In genomic region chr1:203794764-203795381, GRCh38 we compare ENCODE assay signal across 8 cellular contexts. TPM values are rescaled to one million over a fixed set of nuclear protein-coding genes. Genes with fewer than 3 reads are reported as not detected.
A peak's percentile ranks its signal among the peaks of the same experiment; 100 is the strongest.
DNase-seq lines count a peak whose midpoint lies in the region; ATAC-seq, FAIRE-seq and TF ChIP-seq lines count a peak whose summit lies in the region.

No MANE protein-coding gene starts in this region.

- peaks cover 2 to 39% (median 13%) of the 10 kb centered on the region in 3 donors for H3K36me3 Mint-ChIP-seq in CD8-positive, alpha-beta memory T cell
- H3K36me3 Mint-ChIP-seq in osteocyte (ENCODE audit: unreplicated experiment), result peaks cover 22% of the 10 kb centered on the region

- H3K4me3 Mint-ChIP-seq in CD8-positive, alpha-beta memory T cell, result peak overlapping the region; percentile 87 to 99 (median 93)
- peak overlapping the region; percentile 96 for H3K4me3 Mint-ChIP-seq in osteocyte (ENCODE audit: unreplicated experiment)

- H3K9me3 Mint-ChIP-seq in CD8-positive, alpha-beta memory T cell, result no peaks in the 10 kb centered on the region
- peaks cover 5% of the 10 kb centered on the region for H3K9me3 Mint-ChIP-seq in osteocyte (ENCODE audit: unreplicated experiment)

- H3K4me3 ChIP-seq in CD8-positive, alpha-beta memory T cell (ENCODE audit: low read length), result peak overlapping the region; percentile 85
- peak overlapping the region in 1 of 3 experiments; percentile 35 for H3K4me3 ChIP-seq in endothelial cell of umbilical vein (replicated peaks in 1 of 3; ENCODE audit: insufficient read depth in 1 of 3, low read depth in 1 of 3, low read length in 3 of 3)

- no peak for ATAC-seq in HG03442 (IDR thresholded peaks at IDR 0.05; ENCODE audit: unreplicated experiment)

- H3K4me1 Mint-ChIP-seq in CD8-positive, alpha-beta memory T cell, result peaks cover 43 to 48% (median 47%) of the 10 kb centered on the region in 3 donors
- peaks cover 30% of the 10 kb centered on the region for H3K4me1 Mint-ChIP-seq in osteocyte (ENCODE audit: unreplicated experiment)

- no peak for TF ChIP-seq POLR2A in endothelial cell of umbilical vein (IDR thresholded peaks at IDR 0.05; ENCODE audit: low read depth, low read length)

- H3K27me3 Mint-ChIP-seq in CD8-positive, alpha-beta memory T cell, result no peaks in the 10 kb centered on the region
- no peaks in the 10 kb centered on the region for H3K27me3 Mint-ChIP-seq in osteocyte (ENCODE audit: unreplicated experiment)

- peaks cover 40% of the 10 kb centered on the region for H3K79me2 ChIP-seq in endothelial cell of umbilical vein (ENCODE audit: control insufficient read depth, insufficient read depth, low read length)

- peak overlapping the region; percentile 50 for H2AFZ ChIP-seq in endothelial cell of umbilical vein (ENCODE audit: low read depth, low read length)

- CTCF ChIA-PET in CD8-positive, alpha-beta memory T cell (lab: Charles Lee), result no interaction called here
- CTCF ChIA-PET in RWPE1 (lab: Yijun Ruan, JAX) (no interaction called here), endothelial cell of umbilical vein (lab: Charles Lee) (no interaction called here)

- TSS peak; percentile 83 for BruUV-seq in endothelial cell of umbilical vein (replicated peaks; lab: Mats Ljungman, UMichigan)

- H3K4me2 ChIP-seq in endothelial cell of umbilical vein (ENCODE audit: insufficient read depth, low read length), result peak overlapping the region; percentile 69

- no peak for FAIRE-seq in endothelial cell of umbilical vein (lab: Jason Lieb, UNC)

- H3K9me3 ChIP-seq in CD8-positive, alpha-beta memory T cell (ENCODE audit: low read length), result no peaks in the 10 kb centered on the region
- H3K9me3 ChIP-seq in endothelial cell of umbilical vein (replicated peaks; ENCODE audit: control insufficient read depth, insufficient read depth, low read length), result no peaks in the 10 kb centered on the region

- dilution Hi-C loops in endothelial cell of umbilical vein (cut with MboI; ENCODE audit: extremely low pct_ligation_motif_present, low sequenced_read_pairs), result no loop called here

- peak overlapping the region; percentile 91 for H3K27ac ChIP-seq in CD8-positive, alpha-beta memory T cell (ENCODE audit: low read depth, low read length)
- H3K27ac ChIP-seq in RWPE1 (peak overlapping the region; percentile 97), endothelial cell of umbilical vein (ENCODE audit: insufficient read depth, low read depth, low read length) (peak overlapping the region; percentile 56)

- H3K27ac Mint-ChIP-seq in CD8-positive, alpha-beta memory T cell, result peak overlapping the region; percentile 90 to 100 (median 97)
- H3K27ac Mint-ChIP-seq in osteocyte (ENCODE audit: unreplicated experiment), result peak overlapping the region; percentile 98

- no peak for DNase-seq in CD8-positive, alpha-beta memory T cell
- DNase-seq in RWPE1 (ENCODE audit: low spot score) (no peak), endothelial cell of umbilical vein (ENCODE audit: low read depth, low spot score) (no peak), osteocyte (ENCODE audit: extremely low spot score, unreplicated experiment) (peak; percentile 21), glomerular visceral epithelial cell (ENCODE audit: extremely low spot score) (no peak), inferior parietal cortex (ENCODE audit: extremely low spot score) (no peak), ureter (ENCODE audit: low spot score) (no peak)

- intact Hi-C loops in endothelial cell of umbilical vein (cut with micrococcal nuclease), result loop anchor here (1.0 to 5.0 kb wide), 2 partner anchors 168 to 283 kb away; partner anchors contain the start of gene ATP2B4

- H3K27me3 ChIP-seq in CD8-positive, alpha-beta memory T cell (ENCODE audit: insufficient read depth, low read length, poor library complexity, severe bottlenecking), result no peaks in the 10 kb centered on the region
- H3K27me3 ChIP-seq in endothelial cell of umbilical vein (ENCODE audit: control insufficient read depth in 2 of 2, insufficient read depth in 2 of 2, low read length in 2 of 2), result no peaks in the 10 kb centered on the region

- peaks cover 42% of the 10 kb centered on the region for H3K4me1 ChIP-seq in CD8-positive, alpha-beta memory T cell (ENCODE audit: insufficient read depth, low read length)
- H3K4me1 ChIP-seq in endothelial cell of umbilical vein (ENCODE audit: control insufficient read depth, extremely low read depth, insufficient read depth, low read length), result peaks cover 17% of the 10 kb centered on the region

- H3K9ac ChIP-seq in endothelial cell of umbilical vein (replicated peaks; ENCODE audit: extremely low read depth, insufficient read depth, low read length), result peak overlapping the region; percentile 98

- TF ChIP-seq CTCF in RWPE1 (conservative IDR thresholded peaks at IDR 0.05; ENCODE audit: low read depth), result no peak
- TF ChIP-seq CTCF in endothelial cell of umbilical vein (IDR thresholded peaks at IDR 0.05; ENCODE audit: extremely low read depth in 1 of 2, insufficient read depth in 1 of 2, low read depth in 1 of 2, low read length in 2 of 2), result no peak
- no peak for TF ChIP-seq CTCF in osteocyte (IDR thresholded peaks at IDR 0.05)

- POLR2A ChIA-PET in CD8-positive, alpha-beta memory T cell (lab: Charles Lee), result interaction anchor here (0.7 kb wide), 2 partner anchors 53 to 79 kb away, joined by 8 to 13 read pairs; no protein-coding TSS in a partner anchor
- POLR2A ChIA-PET in RWPE1 (lab: Yijun Ruan, JAX; ENCODE audit: low non-redundant PET), result no interaction called here
- POLR2A ChIA-PET in endothelial cell of umbilical vein (lab: Charles Lee), result no interaction called here

- H3K9me1 ChIP-seq in endothelial cell of umbilical vein (replicated peaks; ENCODE audit: control insufficient read depth, extremely low read depth, insufficient read depth, low read length), result no peaks in the 10 kb centered on the region

- peaks cover 10% of the 10 kb centered on the region for H3K36me3 ChIP-seq in CD8-positive, alpha-beta memory T cell (ENCODE audit: insufficient read depth, low read length)
- H3K36me3 ChIP-seq in endothelial cell of umbilical vein (ENCODE audit: control insufficient read depth in 2 of 2, extremely low read depth in 1 of 2, insufficient read depth in 2 of 2, low read length in 2 of 2), result peaks cover 12 to 14% of the 10 kb centered on the region in 2 experiments

- peaks cover 16% of the 10 kb centered on the region for H4K20me1 ChIP-seq in endothelial cell of umbilical vein (replicated peaks; ENCODE audit: control insufficient read depth, extremely low read depth, insufficient read depth, low read length)

TF ChIP-seq in endothelial cell of umbilical vein, 7 proteins besides CTCF, POLR2A, EP300 and RAD21:
- TF ChIP-seq FOS (IDR thresholded peaks at IDR 0.05; ENCODE audit: borderline replicate concordance, insufficient read depth, low read length), result no peak
- TF ChIP-seq GATA2 (IDR thresholded peaks at IDR 0.05; ENCODE audit: insufficient read depth, insufficient read length, low read depth, low read length), result no peak
- TF ChIP-seq JUN (IDR thresholded peaks at IDR 0.05; ENCODE audit: borderline replicate concordance, insufficient read depth, insufficient read length, low read depth), result no peak
- no peak for TF ChIP-seq POLR2AphosphoS5 (IDR thresholded peaks at IDR 0.05; ENCODE audit: insufficient read depth, low read depth, low read length)
- no peak for TF ChIP-seq MAX (IDR thresholded peaks at IDR 0.05; ENCODE audit: insufficient read depth, insufficient read length)
- no peak for TF ChIP-seq MYC (IDR thresholded peaks at IDR 0.05; ENCODE audit: low read depth, low read length)
- no peak for TF ChIP-seq EZH2 (IDR thresholded peaks at IDR 0.05; ENCODE audit: borderline replicate concordance, low read depth, low read length, severe bottlenecking)

RNA-seq across cellular contexts. Expression of gene ZBED6, which starts 0.6 kb away (rescaled TPM):
- total RNA-seq in CD8-positive, alpha-beta memory T cell, result 10 to 100 TPM; 13.5 to 13.8 TPM
- 0.25 TPM for polyA plus RNA-seq in CD8-positive, alpha-beta memory T cell
- total RNA-seq in endothelial cell of umbilical vein (36.7 and 38.9 TPM in 2 replicates), osteocyte (43.4 and 44.4 TPM in 2 replicates), ureter (34.3 TPM)
- 5.2 and 6.4 TPM in 2 replicates for polyA plus RNA-seq in endothelial cell of umbilical vein
- 4.9 and 5.5 TPM in 2 replicates for polyA plus RNA-seq in endothelial cell of umbilical vein (2011; cell fraction: cytosol; rRNA removed)
- 26.1 and 29.9 TPM in 2 replicates for polyA plus RNA-seq in endothelial cell of umbilical vein (2011; cell fraction: nucleus; rRNA removed)
- polyA plus RNA-seq in endothelial cell of umbilical vein (2012), result 7.6 and 10.9 TPM in 2 replicates
- polyA minus RNA-seq in endothelial cell of umbilical vein, result 50.5 and 50.9 TPM in 2 replicates
- polyA minus RNA-seq in endothelial cell of umbilical vein (2011; cell fraction: cytosol; rRNA and poly(A)+ RNA removed), result 15.3 TPM
- 57.6 and 84.5 TPM in 2 replicates for polyA minus RNA-seq in endothelial cell of umbilical vein (2011; cell fraction: nucleus; rRNA and poly(A)+ RNA removed)

RNA-seq across cellular contexts. Expression of gene ZC3H11A, which starts 0.6 kb away (rescaled TPM):
- 10 to 100 TPM; 87.2 to 92.0 TPM for total RNA-seq in CD8-positive, alpha-beta memory T cell
- polyA plus RNA-seq in CD8-positive, alpha-beta memory T cell, result 46.0 TPM
- total RNA-seq in endothelial cell of umbilical vein (66.6 and 72.6 TPM in 2 replicates), osteocyte (88.3 and 94.8 TPM in 2 replicates), ureter (71.8 TPM)
- polyA plus RNA-seq in endothelial cell of umbilical vein, result 30.2 and 36.8 TPM in 2 replicates
- polyA plus RNA-seq in endothelial cell of umbilical vein (2011; cell fraction: cytosol; rRNA removed), result 57.9 and 59.4 TPM in 2 replicates
- 123 and 154 TPM in 2 replicates for polyA plus RNA-seq in endothelial cell of umbilical vein (2011; cell fraction: nucleus; rRNA removed)
- 44.1 and 49.9 TPM in 2 replicates for polyA plus RNA-seq in endothelial cell of umbilical vein (2012)
- 59.0 and 68.1 TPM in 2 replicates for polyA minus RNA-seq in endothelial cell of umbilical vein
- polyA minus RNA-seq in endothelial cell of umbilical vein (2011; cell fraction: cytosol; rRNA and poly(A)+ RNA removed), result 66.4 TPM
- 82.9 and 92.1 TPM in 2 replicates for polyA minus RNA-seq in endothelial cell of umbilical vein (2011; cell fraction: nucleus; rRNA and poly(A)+ RNA removed)

RNA-seq across cellular contexts. Expression of gene LAX1, which starts 29.9 kb away (rescaled TPM):
- 10 to 100 TPM; 32.2 to 32.4 TPM for total RNA-seq in CD8-positive, alpha-beta memory T cell
- polyA plus RNA-seq in CD8-positive, alpha-beta memory T cell, result 47.1 TPM
- total RNA-seq in endothelial cell of umbilical vein (not detected in 2 replicates), osteocyte (not detected in 2 replicates), ureter (2.2 TPM)
- 0.03 TPM in 1 of 2 replicates, not detected in the other for polyA plus RNA-seq in endothelial cell of umbilical vein
- not detected in 2 replicates for polyA plus RNA-seq in endothelial cell of umbilical vein (2011; cell fraction: cytosol; rRNA removed)
- polyA plus RNA-seq in endothelial cell of umbilical vein (2011; cell fraction: nucleus; rRNA removed), result 0.09 TPM in 1 of 2 replicates, not detected in the other
- not detected in 2 replicates for polyA plus RNA-seq in endothelial cell of umbilical vein (2012)
- polyA minus RNA-seq in endothelial cell of umbilical vein, result not detected in 2 replicates
- polyA minus RNA-seq in endothelial cell of umbilical vein (2011; cell fraction: cytosol; rRNA and poly(A)+ RNA removed), result not detected
- polyA minus RNA-seq in endothelial cell of umbilical vein (2011; cell fraction: nucleus; rRNA and poly(A)+ RNA removed), result not detected in 2 replicates

Comparison
In these comparisons a context has a peak if more than half of its experiments do, and no peak if none do; other contexts are left out.
1. RNA of gene LAX1, which starts 29.9 kb away (total RNA-seq): 32.2 to 32.4 TPM in CD8-positive, alpha-beta memory T cell; 2.2 TPM in ureter (single experiment), not detected in endothelial cell of umbilical vein and not detected in osteocyte; every median in the first group is over 10 times any median in the second.
2. Peak in every context shown above with its lines, with median percentiles within 50 percentile points of each other: H3K27ac ChIP-seq.